15 cellular contexts compared by ENCODE assay signal in genomic region chr1:184629261-184629660, GRCh38.
DNase-seq lines count a peak whose midpoint lies in the region; TF ChIP-seq lines count a peak whose summit lies in the region.
"Had no signal": no experiment of that assay in that cellular context is flagged by ENCODE, and none has a peak within 500 bp of the region (broad histone marks: within the 10 kb centered on the region; RNA-seq: fewer than 3 reads in every experiment).

No MANE protein-coding gene starts in this region.

- TF ChIP-seq CTCF in fibroblast of mammary gland (conservative IDR thresholded peaks at IDR 0.05; ENCODE audit: control insufficient read depth, insufficient read depth, low read depth, low read length) (no peak), GM10266 (IDR thresholded peaks at IDR 0.05; ENCODE audit: control insufficient read depth, insufficient read depth, low read depth, missing control alignments) (no peak)

- H3K4me3 ChIP-seq in fibroblast of mammary gland (ENCODE audit: control insufficient read depth, low read depth, low read length) (no peak overlapping the region), mucosa of rectum (ENCODE audit: low read length in 2 of 2) (no peak overlapping the region), stomach smooth muscle (ENCODE audit: low read length in 2 of 2) (no peak overlapping the region)
- H3K4me3 ChIP-seq: GM23338, left lung had no signal

- H3K4me1 ChIP-seq in mucosa of rectum (ENCODE audit: control insufficient read depth in 2 of 2, insufficient read depth in 2 of 2, low read length in 2 of 2) (peaks cover 0 to 8% of the 10 kb centered on the region in 2 donors), stomach smooth muscle (ENCODE audit: control insufficient read depth, insufficient read depth, low read length) (peaks cover 11% of the 10 kb centered on the region)

- H3K27me3 ChIP-seq in mucosa of rectum (ENCODE audit: control insufficient read depth in 2 of 2, insufficient read depth in 2 of 2, low read length in 2 of 2) = no peaks in the 10 kb centered on the region
- no peaks in the 10 kb centered on the region for H3K27me3 ChIP-seq in stomach smooth muscle (ENCODE audit: control insufficient read depth in 1 of 2, insufficient read depth in 2 of 2, low read length in 2 of 2)
- H3K27me3 ChIP-seq: left lung had no signal

- DNase-seq in HCEC 1CT (peak; percentile 23), fibroblast of mammary gland (ENCODE audit: low read depth) (peak; percentile 54), NCI-H774 (lab: John Stamatoyannopoulos, UW) (no peak), NCI-H510A treated with DMSO at 0.1 percent for 48 hours (lab: John Stamatoyannopoulos, UW) (no peak), GM10266 (ENCODE audit: extremely low spot score) (no peak), LoVo (ENCODE audit: low spot score) (no peak)
- DNase-seq: activated CD4-positive, alpha-beta T cell treated with anti-CD3 and anti-CD28 coated beads, Interleukin-2, amount 50 U/mL, for 4 hours; COR-L47; left lung; NCI-H187; NCI-H2227 treated with DMSO at 0.1 percent for 48 hours; stimulated activated naive CD4-positive, alpha-beta T cell had no signal

- H3K36me3 ChIP-seq in mucosa of rectum (ENCODE audit: control insufficient read depth in 2 of 2, insufficient read depth in 2 of 2, low read length in 2 of 2) = peaks cover 0 to 3% of the 10 kb centered on the region in 2 donors
- peaks cover 0 to 2% of the 10 kb centered on the region in 2 donors for H3K36me3 ChIP-seq in stomach smooth muscle (ENCODE audit: control insufficient read depth in 2 of 2, insufficient read depth in 2 of 2, low read length in 2 of 2)
- H3K36me3 ChIP-seq: left lung had no signal

- H3K27ac ChIP-seq in mucosa of rectum (ENCODE audit: low read depth in 2 of 2, low read length in 2 of 2) = peak overlapping the region; percentile 64 to 68
- H3K27ac ChIP-seq in stomach smooth muscle (ENCODE audit: low read length) = peak overlapping the region; percentile 66
- H3K27ac ChIP-seq: left lung had no signal

- H3K9ac ChIP-seq in mucosa of rectum (ENCODE audit: low read depth in 1 of 2, low read length in 2 of 2) = no peak overlapping the region
- H3K9ac ChIP-seq in stomach smooth muscle (ENCODE audit: low read length in 2 of 2) = no peak overlapping the region

- no peaks in the 10 kb centered on the region for H3K9me3 ChIP-seq in mucosa of rectum (ENCODE audit: control insufficient read depth in 2 of 2, low read length in 2 of 2)
- H3K9me3 ChIP-seq in stomach smooth muscle (ENCODE audit: control insufficient read depth in 2 of 2, low read length in 2 of 2) = no peaks in the 10 kb centered on the region
- H3K9me3 ChIP-seq: left lung had no signal

Comparison
In these comparisons a context has a peak if more than half of its experiments do, and no peak if none do; other contexts are left out.
1. DNase-seq: peak in HCEC 1CT (single experiment) and fibroblast of mammary gland (single experiment); none in NCI-H774 (single experiment), NCI-H510A treated with DMSO at 0.1 percent for 48 hours (single experiment), GM10266 (single experiment) and LoVo (single experiment).